26 cellular contexts compared by ENCODE assay signal in genomic region chr14:73189651-73190050, GRCh38. TPM values are rescaled to one million over a fixed set of nuclear protein-coding genes. Genes with fewer than 3 reads are reported as not detected.
DNase-seq lines count a peak whose midpoint lies in the region; ATAC-seq and TF ChIP-seq lines count a peak whose summit lies in the region.
"Had no signal": no experiment of that assay in that cellular context is flagged by ENCODE, and none has a peak within 500 bp of the region (broad histone marks: within the 10 kb centered on the region; RNA-seq: fewer than 3 reads in every experiment).

No MANE protein-coding gene starts in this region.

- peak overlapping the region; percentile 53 for H3K4me3 ChIP-seq in trophoblast cell (ENCODE audit: low read depth, low read length)
- H3K4me3 ChIP-seq: GM23248 had no signal

- intact Hi-C loops in activated CD8-positive, alpha-beta T cell treated with anti-CD3 and anti-CD28 coated beads for 36 hours (cut with micrococcal nuclease), result no loop called here

- peak overlapping the region; percentile 20 for H3K27ac Mint-ChIP-seq in activated CD8-positive, alpha-beta T cell treated with anti-CD3 and anti-CD28 coated beads, Interleukin-2, amount 10 ng/mL, durations not matched to agents 7 days and 5 days
- H3K27ac Mint-ChIP-seq in activated CD8-positive, alpha-beta T cell treated with anti-CD3 and anti-CD28 coated beads for 36 hours, result no peak overlapping the region

- H3K18ac ChIP-seq in trophoblast cell (ENCODE audit: low read length), result no peak overlapping the region

- H3K4me1 Mint-ChIP-seq in activated CD8-positive, alpha-beta T cell treated with anti-CD3 and anti-CD28 coated beads, Interleukin-2, amount 10 ng/mL, durations not matched to agents 7 days and 5 days (ENCODE audit: low read depth), result no peaks in the 10 kb centered on the region
- no peaks in the 10 kb centered on the region for H3K4me1 Mint-ChIP-seq in activated CD8-positive, alpha-beta T cell treated with anti-CD3 and anti-CD28 coated beads for 36 hours (ENCODE audit: low read depth)
- H3K4me1 Mint-ChIP-seq: H9 had no signal

- no peak overlapping the region for H2BK5ac ChIP-seq in trophoblast cell (ENCODE audit: low read depth, low read length, poor library complexity)

- H2AK5ac ChIP-seq in trophoblast cell (ENCODE audit: low read length), result no peak overlapping the region

- peak overlapping the region; percentile 95 for H3K23ac ChIP-seq in trophoblast cell (ENCODE audit: low read length)

- no peak overlapping the region for H3K14ac ChIP-seq in trophoblast cell (ENCODE audit: low read length)

- H2BK12ac ChIP-seq in trophoblast cell (ENCODE audit: low read length), result no peak overlapping the region

- H4K8ac ChIP-seq in trophoblast cell (ENCODE audit: low read depth, low read length), result no peak overlapping the region

- no peak overlapping the region for H2BK120ac ChIP-seq in trophoblast cell (ENCODE audit: insufficient read depth, low read length, poor library complexity)

- no peaks in the 10 kb centered on the region for H3K27me3 Mint-ChIP-seq in activated CD8-positive, alpha-beta T cell treated with anti-CD3 and anti-CD28 coated beads, Interleukin-2, amount 10 ng/mL, durations not matched to agents 7 days and 5 days (ENCODE audit: low read depth)
- no peaks in the 10 kb centered on the region for H3K27me3 Mint-ChIP-seq in activated CD8-positive, alpha-beta T cell treated with anti-CD3 and anti-CD28 coated beads for 36 hours

- H4K91ac ChIP-seq in trophoblast cell (ENCODE audit: low read depth, low read length), result no peak overlapping the region

- H3K9me3 ChIP-seq in trophoblast cell (ENCODE audit: insufficient read depth, low read depth, low read length), result no peaks in the 10 kb centered on the region

- POLR2A ChIA-PET in activated CD8-positive, alpha-beta T cell treated with anti-CD3 and anti-CD28 coated beads, Interleukin-2, amount 10 ng/mL, durations not matched to agents 7 days and 5 days (lab: Charles Lee), result no interaction called here
- POLR2A ChIA-PET in activated CD8-positive, alpha-beta T cell treated with anti-CD3 and anti-CD28 coated beads for 36 hours (lab: Charles Lee), result no interaction called here

- CTCF ChIA-PET in activated CD8-positive, alpha-beta T cell treated with anti-CD3 and anti-CD28 coated beads, Interleukin-2, amount 10 ng/mL, durations not matched to agents 7 days and 5 days (lab: Charles Lee), result no interaction called here
- CTCF ChIA-PET in activated CD8-positive, alpha-beta T cell treated with anti-CD3 and anti-CD28 coated beads for 36 hours (lab: Charles Lee), result interaction anchor here (0.9 kb wide), 1 partner anchor 16 kb away, joined by 3 read pairs; no protein-coding TSS in a partner anchor

- peaks cover 19 to 31% of the 10 kb centered on the region in 2 experiments for H3K36me3 ChIP-seq in trophoblast cell (ENCODE audit: control insufficient read depth in 1 of 2, insufficient read depth in 2 of 2, low read length in 2 of 2)

- H3K4me1 ChIP-seq in trophoblast cell (ENCODE audit: control insufficient read depth in 1 of 2, insufficient read depth in 2 of 2, low read length in 2 of 2), result no peaks in the 10 kb centered on the region

- H3K27ac ChIP-seq in trophoblast cell (ENCODE audit: low read depth, low read length), result no peak overlapping the region
- H3K27ac ChIP-seq: C4-2B, GM23248 had no signal

- no peak for TF ChIP-seq CTCF in activated CD8-positive, alpha-beta T cell treated with anti-CD3 and anti-CD28 coated beads for 36 hours (IDR thresholded peaks at IDR 0.05)

- no peaks in the 10 kb centered on the region for H3K79me1 ChIP-seq in trophoblast cell (ENCODE audit: low read length)

- DNase-seq in activated CD8-positive, alpha-beta T cell treated with anti-CD3 and anti-CD28 coated beads, Interleukin-2, amount 10 ng/mL, durations not matched to agents 7 days and 5 days, result no peak
- no peak for DNase-seq in activated CD8-positive, alpha-beta T cell treated with anti-CD3 and anti-CD28 coated beads for 36 hours
- DNase-seq in fibroblast of gingiva (ENCODE audit: low read depth) (peak; percentile 15), trophoblast cell (no peak), NCI-H187 treated with DMSO at 0.1 percent for 48 hours (lab: John Stamatoyannopoulos, UW) (no peak), DMS79 treated with DMSO at 0.1 percent for 48 hours (lab: John Stamatoyannopoulos, UW) (no peak), DMS 273 treated with DMSO at 0.1 percent for 48 hours (lab: John Stamatoyannopoulos, UW) (no peak), GDM1 (lab: John Stamatoyannopoulos, UW) (no peak)
- DNase-seq: 8988T, AML-193, DMS79, GM23248, H9, HFFc6, KG1, NCI-H1092, NCI-H1436, NCI-H1930, NCI-H345, NCI-H524, NCI-H774, OCI-M1, Right ventricle myocardium superior had no signal

- no peaks in the 10 kb centered on the region for H3K79me2 ChIP-seq in trophoblast cell (ENCODE audit: control insufficient read depth, insufficient read depth, low read length, poor library complexity)

- no peaks in the 10 kb centered on the region for H3K27me3 ChIP-seq in trophoblast cell (ENCODE audit: insufficient read depth, low read length)

- peaks cover 42% of the 10 kb centered on the region for H3K36me3 Mint-ChIP-seq in activated CD8-positive, alpha-beta T cell treated with anti-CD3 and anti-CD28 coated beads, Interleukin-2, amount 10 ng/mL, durations not matched to agents 7 days and 5 days (ENCODE audit: low read depth)
- peaks cover 21% of the 10 kb centered on the region for H3K36me3 Mint-ChIP-seq in activated CD8-positive, alpha-beta T cell treated with anti-CD3 and anti-CD28 coated beads for 36 hours (ENCODE audit: low read depth)

- H2AFZ ChIP-seq in trophoblast cell (ENCODE audit: insufficient read depth, low read length, poor library complexity), result no peak overlapping the region
- H2AFZ ChIP-seq: GM23248 had no signal

- H3K4me2 ChIP-seq in trophoblast cell (ENCODE audit: low read length), result no peak overlapping the region

- H3K4me3 Mint-ChIP-seq in activated CD8-positive, alpha-beta T cell treated with anti-CD3 and anti-CD28 coated beads, Interleukin-2, amount 10 ng/mL, durations not matched to agents 7 days and 5 days, result no peak overlapping the region
- no peak overlapping the region for H3K4me3 Mint-ChIP-seq in activated CD8-positive, alpha-beta T cell treated with anti-CD3 and anti-CD28 coated beads for 36 hours
- H3K4me3 Mint-ChIP-seq: H9, HFFc6 had no signal

- WGBS in trophoblast cell (ENCODE audit: extremely low coverage, insufficient coverage, insufficient read length), result no CpG with 5 or more reads among the region's 3 CpGs

- peak overlapping the region; percentile 45 for H3K9ac ChIP-seq in trophoblast cell (ENCODE audit: low read length)
- H3K9ac ChIP-seq: GM23248 had no signal

- no peak for ATAC-seq in activated CD8-positive, alpha-beta T cell treated with anti-CD3 and anti-CD28 coated beads, Interleukin-2, amount 10 ng/mL, durations not matched to agents 7 days and 5 days
- no peak for ATAC-seq in activated CD8-positive, alpha-beta T cell treated with anti-CD3 and anti-CD28 coated beads for 36 hours
- ATAC-seq: HepG2 had no signal

- H3K4ac ChIP-seq in trophoblast cell (ENCODE audit: low read depth, low read length), result no peak overlapping the region

- no peak overlapping the region for H4K12ac ChIP-seq in trophoblast cell (ENCODE audit: low read depth, low read length)

- no peaks in the 10 kb centered on the region for H3K9me3 Mint-ChIP-seq in activated CD8-positive, alpha-beta T cell treated with anti-CD3 and anti-CD28 coated beads, Interleukin-2, amount 10 ng/mL, durations not matched to agents 7 days and 5 days (ENCODE audit: insufficient read depth)
- no peaks in the 10 kb centered on the region for H3K9me3 Mint-ChIP-seq in activated CD8-positive, alpha-beta T cell treated with anti-CD3 and anti-CD28 coated beads for 36 hours
- H3K9me3 Mint-ChIP-seq: HFFc6 had no signal

RNA-seq across cellular contexts. Expression of gene PAPLN, which starts 47.7 kb away (rescaled TPM):
- total RNA-seq in activated CD8-positive, alpha-beta T cell treated with anti-CD3 and anti-CD28 coated beads, Interleukin-2, amount 10 ng/mL, durations not matched to agents 7 days and 5 days, result under 1 TPM; 0.29 to 0.45 TPM
- under 1 TPM; 0.29 to 0.47 TPM for total RNA-seq in activated CD8-positive, alpha-beta T cell treated with anti-CD3 and anti-CD28 coated beads for 36 hours
- polyA plus RNA-seq in trophoblast cell (2013), result 0.25 and 0.26 TPM in 2 replicates
- total RNA-seq: HepG2, SK-MEL-5 had no signal
- polyA plus RNA-seq: HepG2 had no signal

RNA-seq across cellular contexts. Expression of gene PSEN1, which starts 53.3 kb away (rescaled TPM):
- 10 to 100 TPM; 33.0 to 33.7 TPM for total RNA-seq in activated CD8-positive, alpha-beta T cell treated with anti-CD3 and anti-CD28 coated beads, Interleukin-2, amount 10 ng/mL, durations not matched to agents 7 days and 5 days
- total RNA-seq in activated CD8-positive, alpha-beta T cell treated with anti-CD3 and anti-CD28 coated beads for 36 hours, result 10 to 100 TPM; 23.1 to 23.2 TPM
- polyA plus RNA-seq in trophoblast cell (2013), result 49.1 and 51.7 TPM in 2 replicates
